ENCODE assay signal across 28 cellular contexts in the genomic region with DNA sequence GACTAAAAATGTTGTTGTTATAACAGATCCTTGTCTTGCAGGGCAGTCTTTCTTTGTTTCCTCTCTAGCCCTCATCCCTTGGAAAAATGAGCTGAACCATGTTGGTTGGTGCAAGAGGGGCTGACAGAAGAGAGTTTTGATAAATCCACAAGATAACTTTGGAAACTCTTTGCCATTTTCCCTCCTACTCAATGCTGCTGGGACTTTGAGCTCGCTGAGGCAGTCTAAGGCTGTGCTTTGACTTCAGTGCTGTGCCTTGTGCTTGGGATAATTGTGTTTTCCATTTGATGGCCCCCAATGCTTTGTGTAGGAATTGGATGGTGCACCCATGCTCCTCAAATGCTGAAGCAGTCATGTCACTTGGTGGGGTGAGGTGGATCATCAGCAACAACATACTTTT. TPM values are rescaled to one million over a fixed set of nuclear protein-coding genes. Genes with fewer than 3 reads are reported as not detected.
"Had no signal": no experiment of that assay in that cellular context is flagged by ENCODE, and none has a peak within 500 bp of the region (broad histone marks: within the 10 kb centered on the region; RNA-seq: fewer than 3 reads in every experiment).

No MANE protein-coding gene starts in this region.

- H3K4me1 ChIP-seq: colonic mucosa, gastrocnemius medialis had no signal

- H3K9me3 ChIP-seq: colonic mucosa, esophagus squamous epithelium, gastrocnemius medialis, heart left ventricle, left lung, lower lobe of right lung, mucosa of descending colon had no signal

- H3K4me3 ChIP-seq: colonic mucosa, esophagus squamous epithelium, gastrocnemius medialis, heart left ventricle, hepatocyte, left lung, lower lobe of right lung, mucosa of descending colon had no signal

- DNase-seq: colonic mucosa; cortex of kidney; effector CD8-positive, alpha-beta T cell; effector memory CD8-positive, alpha-beta T cell; endodermal cell; erythroblast; esophagus squamous epithelium; foreskin fibroblast; gastrocnemius medialis; glutamatergic neuron; heart left ventricle; hypothalamus; left cardiac atrium; left lung; left ventricle myocardium superior; lower lobe of right lung; mesenchymal stem cell; mucosa of descending colon; naive B cell had no signal

- H3K4me2 ChIP-seq: hepatocyte had no signal

- ATAC-seq: effector memory CD8-positive, alpha-beta T cell; esophagus mucosa; gastrocnemius medialis; heart left ventricle; left cardiac atrium; left lung; left ventricle myocardium superior; lower lobe of right lung; mucosa of descending colon had no signal

- FAIRE-seq: endometrium, islet of Langerhans, keratinocyte had no signal

- H3K36me3 ChIP-seq: colonic mucosa, esophagus squamous epithelium, gastrocnemius medialis, heart left ventricle, left lung, lower lobe of right lung had no signal

- H3K27me3 ChIP-seq: colonic mucosa, esophagus squamous epithelium, gastrocnemius medialis, heart left ventricle, hepatocyte, left lung had no signal

- H2AFZ ChIP-seq: hepatocyte had no signal

- H3K27ac ChIP-seq: colonic mucosa, epithelial cell of prostate, esophagus squamous epithelium, gastrocnemius medialis, heart left ventricle, hepatocyte, left lung, lower lobe of right lung had no signal

- H3K9me3 Mint-ChIP-seq: dendritic cell treated with granulocyte-macrophage colony-stimulating factor and Interleukin-4, amounts not matched to agents 40 ng/mL and 50 ng/mL, for 4 days; effector memory CD8-positive, alpha-beta T cell; mesothelial cell of epicardium; naive B cell had no signal

- H3K27ac Mint-ChIP-seq: dendritic cell treated with granulocyte-macrophage colony-stimulating factor and Interleukin-4, amounts not matched to agents 40 ng/mL and 50 ng/mL, for 4 days; effector memory CD8-positive, alpha-beta T cell; endodermal cell; mesothelial cell of epicardium had no signal

RNA-seq across cellular contexts. Expression of gene ST6GALNAC3, which starts 31.7 kb away (rescaled TPM):
- total RNA-seq: myocyte had no signal
